Comparison of ENCODE assay signal across 8 cellular contexts in the genomic region with DNA sequence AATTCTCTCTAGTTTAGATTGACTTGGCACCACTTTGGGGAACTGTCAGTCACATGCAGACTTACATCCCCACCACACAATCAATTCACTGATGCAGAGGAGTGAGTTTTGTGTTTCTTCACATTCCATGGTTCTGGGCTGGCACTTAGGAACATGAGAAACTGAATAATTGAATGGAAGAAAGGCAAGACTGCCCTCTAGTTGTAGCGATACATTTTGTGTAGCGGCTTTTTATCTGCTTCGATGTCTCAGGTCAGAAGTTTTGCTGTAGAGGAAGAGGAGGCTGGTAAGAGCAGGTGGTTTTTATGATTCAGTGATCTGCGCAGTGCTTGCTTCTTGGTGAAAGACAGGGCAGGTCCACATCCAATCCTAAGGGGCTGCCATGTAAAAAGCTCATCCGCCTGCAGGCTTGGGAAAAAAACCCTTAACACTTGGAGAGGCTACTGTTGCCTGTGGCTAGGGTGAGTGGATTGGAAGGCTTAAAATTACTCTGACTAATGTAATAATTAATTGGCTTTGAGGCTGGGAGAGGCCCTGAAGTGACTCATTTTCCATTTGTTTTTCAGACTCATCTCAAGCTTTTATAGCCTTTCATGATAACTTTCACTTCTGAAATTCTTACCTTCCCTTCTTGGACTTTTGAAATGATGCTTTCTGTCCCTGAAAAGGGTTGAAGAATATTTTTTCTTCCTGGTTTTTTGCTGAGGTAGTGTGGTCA.
DNase-seq lines count a peak whose midpoint lies in the region; ATAC-seq, FAIRE-seq and TF ChIP-seq lines count a peak whose summit lies in the region.
"Not testable (repeated sequence)": the region's sequence is repeated elsewhere in the genome, so short reads cannot be mapped to it uniquely, and the experiment has no call there.

No MANE protein-coding gene starts in this region.

- H2AFZ ChIP-seq in keratinocyte (ENCODE audit: control insufficient read depth, low read length) = not testable (repeated sequence)

- H4K20me1 ChIP-seq in keratinocyte (ENCODE audit: control insufficient read depth, extremely low read depth, insufficient read depth, low read length) = not testable (repeated sequence)

- POLR2A ChIA-PET in GM10248 (lab: Yijun Ruan, JAX) = not testable (repeated sequence)

- not testable (repeated sequence) for H3K4me1 ChIP-seq in keratinocyte (ENCODE audit: control insufficient read depth, extremely low read depth, insufficient read depth, low read length)

- not testable (repeated sequence) for H3K4me2 ChIP-seq in keratinocyte (ENCODE audit: control insufficient read depth, extremely low read depth, insufficient read depth, low read depth, low read length)

- H3K4me3 Mint-ChIP-seq in activated CD4-positive, alpha-beta T cell treated with anti-CD3 and anti-CD28 coated beads, Interleukin-2, amount 10 ng/mL, durations not matched to agents 24 days and 14 days; progenitor cell of endocrine pancreas (ENCODE audit: low read depth): not testable (repeated sequence)

- H3K4me1 Mint-ChIP-seq in activated CD4-positive, alpha-beta T cell treated with anti-CD3 and anti-CD28 coated beads, Interleukin-2, amount 10 ng/mL, durations not matched to agents 24 days and 14 days = not testable (repeated sequence)
- peaks cover 21% of the 10 kb centered on the region for H3K4me1 Mint-ChIP-seq in progenitor cell of endocrine pancreas (ENCODE audit: low read depth)

- not testable (repeated sequence) for H3K79me2 ChIP-seq in keratinocyte (ENCODE audit: control insufficient read depth, insufficient read depth, low read length)

- DNase-seq in AG08395 (ENCODE audit: low spot score) (peak; percentile 3), NCI-H460 (ENCODE audit: extremely low read depth, low read depth) (peak; percentile 29), dermis blood vessel endothelial cell (peak; percentile 58)
- not testable (repeated sequence) for DNase-seq in GM10248 (ENCODE audit: extremely low spot score); keratinocyte (ENCODE audit: low read depth, low spot score); progenitor cell of endocrine pancreas (ENCODE audit: low spot score, unreplicated experiment)
- DNase-seq in activated CD4-positive, alpha-beta T cell treated with anti-CD3 and anti-CD28 coated beads, Interleukin-2, amount 10 ng/mL, durations not matched to agents 24 days and 14 days = peak; percentile 54

- intact Hi-C loops in activated CD4-positive, alpha-beta T cell treated with anti-CD3 and anti-CD28 coated beads, Interleukin-2, amount 10 ng/mL, durations not matched to agents 24 days and 14 days (cut with micrococcal nuclease) = loop anchor here (10.0 kb wide), 1 partner anchor 64 kb away; no protein-coding TSS in a partner anchor

- FAIRE-seq in keratinocyte (lab: Jason Lieb, UNC) = peak; percentile 34

- not testable (repeated sequence) for H3K27ac ChIP-seq in keratinocyte (ENCODE audit: control insufficient read depth, insufficient read depth, low read length)

- not testable (repeated sequence) for H3K36me3 Mint-ChIP-seq in activated CD4-positive, alpha-beta T cell treated with anti-CD3 and anti-CD28 coated beads, Interleukin-2, amount 10 ng/mL, durations not matched to agents 24 days and 14 days (ENCODE audit: low read depth); progenitor cell of endocrine pancreas (ENCODE audit: insufficient read depth)

- peak; percentile 65 for ATAC-seq in HG02610 (IDR thresholded peaks at IDR 0.05; ENCODE audit: unreplicated experiment)

- not testable (repeated sequence) for H3K4me3 ChIP-seq in keratinocyte (ENCODE audit: control insufficient read depth in 2 of 3, extremely low read depth in 1 of 3, insufficient read depth in 2 of 3, low read depth in 1 of 3, low read length in 3 of 3)

- not testable (repeated sequence) for H3K27me3 ChIP-seq in keratinocyte (ENCODE audit: control insufficient read depth, extremely low read depth, insufficient read depth, low read length)

- TF ChIP-seq CTCF in GM10248 (IDR thresholded peaks at IDR 0.05; ENCODE audit: control extremely low read depth, extremely low read depth, low read depth, missing control alignments) (peak; percentile 34), keratinocyte (optimal IDR thresholded peaks at IDR 0.05 in 1 of 3, IDR thresholded peaks at IDR 0.05 in 1 of 3, conservative IDR thresholded peaks at IDR 0.05 in 1 of 3; ENCODE audit: extremely low read depth in 1 of 3, insufficient read depth in 2 of 3, low read length in 3 of 3) (peak in 2 of 3 experiments; percentile 11 to 14), progenitor cell of endocrine pancreas (IDR thresholded peaks at IDR 0.05; ENCODE audit: unreplicated experiment) (peak; percentile 42)

- not testable (repeated sequence) for H3K36me3 ChIP-seq in keratinocyte (ENCODE audit: control insufficient read depth in 2 of 2, extremely low read depth in 1 of 2, insufficient read depth in 2 of 2, low read length in 2 of 2)

- not testable (repeated sequence) for H3K9me3 ChIP-seq in keratinocyte (ENCODE audit: control insufficient read depth, low read depth, low read length)

- not testable (repeated sequence) for H3K9me3 Mint-ChIP-seq in activated CD4-positive, alpha-beta T cell treated with anti-CD3 and anti-CD28 coated beads, Interleukin-2, amount 10 ng/mL, durations not matched to agents 24 days and 14 days; progenitor cell of endocrine pancreas (ENCODE audit: low read depth)

- H3K27ac Mint-ChIP-seq in activated CD4-positive, alpha-beta T cell treated with anti-CD3 and anti-CD28 coated beads, Interleukin-2, amount 10 ng/mL, durations not matched to agents 24 days and 14 days = peak overlapping the region; percentile 60
- not testable (repeated sequence) for H3K27ac Mint-ChIP-seq in progenitor cell of endocrine pancreas

- H3K27me3 Mint-ChIP-seq in activated CD4-positive, alpha-beta T cell treated with anti-CD3 and anti-CD28 coated beads, Interleukin-2, amount 10 ng/mL, durations not matched to agents 24 days and 14 days; progenitor cell of endocrine pancreas: not testable (repeated sequence)

- CTCF ChIA-PET in GM10248 (lab: Yijun Ruan, JAX) = not testable (repeated sequence)

- dilution Hi-C loops in keratinocyte (cut with MboI; ENCODE audit: extremely low pct_ligation_motif_present, low sequenced_read_pairs) = not testable (repeated sequence)

- H3K9ac ChIP-seq in keratinocyte (ENCODE audit: control insufficient read depth, extremely low read depth, insufficient read depth, low read length) = not testable (repeated sequence)

- not testable (repeated sequence) for H3K9me1 ChIP-seq in keratinocyte (ENCODE audit: control insufficient read depth, extremely low read depth, insufficient read depth, low read length)
